22 cellular contexts compared by ENCODE assay signal in genomic region chrX:40313269-40313668, GRCh38.
"Had no signal": no experiment of that assay in that cellular context is flagged by ENCODE, and none has a peak within 500 bp of the region (broad histone marks: within the 10 kb centered on the region; RNA-seq: fewer than 3 reads in every experiment).

No MANE protein-coding gene starts in this region.

- ATAC-seq: activated CD8-positive, alpha-beta T cell treated with anti-CD3 and anti-CD28 coated beads for 36 hours; activated naive CD8-positive, alpha-beta T cell treated with anti-CD3 and anti-CD28 coated beads, Interleukin-2, amount 50 U/mL, for 24 hours had no signal

- H3K27me3 ChIP-seq: ascending aorta, cardiac muscle cell had no signal

- H3K27ac ChIP-seq: ascending aorta, cardiac muscle cell, VCaP had no signal

- H3K4me3 ChIP-seq: ascending aorta, cardiac muscle cell had no signal

- H3K4me1 ChIP-seq: ascending aorta had no signal

- DNase-seq: activated B cell treated with CpG ODN at 0.5 μM for 24 hours; activated CD4-positive, alpha-beta memory T cell treated with anti-CD3 and anti-CD28 coated beads for 36 hours; activated CD4-positive, alpha-beta T cell treated with anti-CD3 and anti-CD28 coated beads for 4 hours; activated CD4-positive, alpha-beta T cell treated with anti-CD3 and anti-CD28 coated beads, Interleukin-2, amount 10 ng/mL, durations not matched to agents 24 days and 14 days; activated CD4-positive, alpha-beta T cell treated with anti-CD3 and anti-CD28 coated beads, Interleukin-2, amount 50 U/mL, for 1 hour; activated CD4-positive, alpha-beta T cell treated with anti-CD3 and anti-CD28 coated beads, Interleukin-2, amount 50 U/mL, for 4 hours; activated CD4-positive, CD25-positive, alpha-beta regulatory T cell treated with anti-CD3 and anti-CD28 coated beads, Interleukin-2, amount 50 U/mL, for 72 hours; activated CD8-positive, alpha-beta memory T cell treated with anti-CD3 and anti-CD28 coated beads, Interleukin-2, amount 50 U/mL, for 48 hours; activated CD8-positive, alpha-beta T cell treated with anti-CD3 and anti-CD28 coated beads for 36 hours; activated effector memory CD4-positive, alpha-beta T cell treated with Interleukin-2 at 50 U/mL for 16 hours; activated gamma-delta T cell; activated naive CD4-positive, alpha-beta T cell treated with anti-CD3 and anti-CD28 coated beads, Interleukin-2, amount 10 ng/mL, durations not matched to agents 7 days and 5 days; activated naive CD4-positive, alpha-beta T cell treated with Interleukin-2 at 50 U/mL for 16 hours; activated naive CD8-positive, alpha-beta T cell treated with anti-CD3 and anti-CD28 coated beads, Interleukin-2, amount 10 ng/mL, durations not matched to agents 7 days and 5 days; activated naive CD8-positive, alpha-beta T cell treated with anti-CD3 and anti-CD28 coated beads, Interleukin-2, amount 50 U/mL, for 24 hours; activated T-cell treated with anti-CD3 and anti-CD28 coated beads, Interleukin-2, amount 50 U/mL, for 24 hours; activated T-cell treated with anti-CD3 and anti-CD28 coated beads, Interleukin-2, amount 50 U/mL, for 48 hours; T-helper 2 cell; T-helper 9 cell had no signal

- H3K36me3 ChIP-seq: ascending aorta, cardiac muscle cell had no signal
